Comparison of ENCODE assay signal across 32 cellular contexts in genomic region chr4:38354421-38354820, GRCh38.
DNase-seq lines count a peak whose midpoint lies in the region; ATAC-seq, FAIRE-seq and TF ChIP-seq lines count a peak whose summit lies in the region.
"Had no signal": no experiment of that assay in that cellular context is flagged by ENCODE, and none has a peak within 500 bp of the region (broad histone marks: within the 10 kb centered on the region; RNA-seq: fewer than 3 reads in every experiment).

No MANE protein-coding gene starts in this region.

- no peaks in the 10 kb centered on the region for H3K27me3 Mint-ChIP-seq in Calu3 (ENCODE audit: unreplicated experiment)
- H3K27me3 Mint-ChIP-seq: CD4-positive, alpha-beta memory T cell; CD4-positive, alpha-beta T cell had no signal

- no peaks in the 10 kb centered on the region for H3K36me3 Mint-ChIP-seq in Calu3 (ENCODE audit: insufficient read depth, unreplicated experiment)
- H3K36me3 Mint-ChIP-seq: CD14-positive monocyte; CD4-positive, CD25-positive, alpha-beta regulatory T cell; CD8-positive, alpha-beta T cell had no signal

- H3K4me2 ChIP-seq in K562 (ENCODE audit: insufficient read depth, low read length) = no peak overlapping the region
- H3K4me2 ChIP-seq: A549; BLaER1; BLaER1 treated with 17β-estradiol and CSF1 and Interleukin-3, amounts not matched to agents 10 nM and 100 nM had no signal

- no peak for TF ChIP-seq RAD21 in K562 (CRISPR knock-in tag; conservative IDR thresholded peaks at IDR 0.05 in 1 of 2, IDR thresholded peaks at IDR 0.05 in 1 of 2)

- DNase-seq in K562 (ENCODE audit: extremely low read depth in 1 of 4, low spot score in 3 of 4) (no peak), frontal cortex (ENCODE audit: low spot score in 2 of 2) (no peak), Calu3 (no peak)
- DNase-seq: 8988T; ACHN; AML-193; BE2C; C1 segment of cervical spinal cord; Caco-2; CD4-positive, alpha-beta memory T cell; CD4-positive, alpha-beta T cell; CD4-positive, CD25-positive, alpha-beta regulatory T cell; CD8-positive, alpha-beta memory T cell; CD8-positive, alpha-beta T cell; COR-L47; DMS 273 treated with DMSO at 0.1 percent for 48 hours; DMS153; DMS53; DMS79; DMS79 treated with DMSO at 0.1 percent for 48 hours; DND-41; EL had no signal

- no peaks in the 10 kb centered on the region for H3K36me3 ChIP-seq in K562 (ENCODE audit: control insufficient read depth, insufficient read depth, low read length)
- H3K36me3 ChIP-seq: BE2C; BLaER1; BLaER1 treated with 17β-estradiol and CSF1 and Interleukin-3, amounts not matched to agents 10 nM and 100 nM had no signal

- H2AFZ ChIP-seq in K562 (ENCODE audit: low read depth, low read length) = no peak overlapping the region

- intact Hi-C loops in K562 (cut with micrococcal nuclease) (no loop called here), Calu3 (cut with micrococcal nuclease; ENCODE audit: unreplicated experiment) (no loop called here)

- FAIRE-seq in K562 (lab: Jason Lieb, UNC) = peak; percentile 44
- peak; percentile 10 for FAIRE-seq in frontal cortex (lab: Jason Lieb, UNC)
- FAIRE-seq: A204.1, A549, D721Med had no signal

- H4K20me1 ChIP-seq in K562 (replicated peaks; ENCODE audit: control insufficient read depth, insufficient read depth, low read length) = no peaks in the 10 kb centered on the region
- H4K20me1 ChIP-seq: BLaER1; BLaER1 treated with 17β-estradiol and CSF1 and Interleukin-3, amounts not matched to agents 10 nM and 100 nM had no signal

- H3K27ac ChIP-seq in K562 (ENCODE audit: extremely low read depth, low read depth, low read length) = no peak overlapping the region
- H3K27ac ChIP-seq: 22Rv1; A549; BLaER1; BLaER1 treated with 17β-estradiol and CSF1 and Interleukin-3, amounts not matched to agents 10 nM and 100 nM; C4-2B had no signal

- CTCF ChIA-PET in K562 (lab: Yijun Ruan, JAX; ENCODE audit: low intra/inter-chr PET ratio) = no interaction called here
- CTCF ChIA-PET in Calu3 (lab: Charles Lee) = no interaction called here

- no peaks in the 10 kb centered on the region for H3K79me2 ChIP-seq in K562 (ENCODE audit: control insufficient read depth, insufficient read depth, low read length)

- no peak overlapping the region for H3K27ac Mint-ChIP-seq in Calu3 (ENCODE audit: unreplicated experiment)
- H3K27ac Mint-ChIP-seq: B cell; CD14-positive monocyte; CD4-positive, alpha-beta memory T cell; CD4-positive, alpha-beta T cell; CD8-positive, alpha-beta memory T cell; CD8-positive, alpha-beta T cell had no signal

- peaks cover 7% of the 10 kb centered on the region for H3K9me3 Mint-ChIP-seq in Calu3 (ENCODE audit: low read depth, unreplicated experiment)

- no peak for TF ChIP-seq EP300 in K562 (IDR thresholded peaks at IDR 0.05; ENCODE audit: low read length)

- in situ Hi-C loops in K562 (cut with MboI) = no loop called here

- no peaks in the 10 kb centered on the region for H3K4me1 ChIP-seq in K562 (replicated peaks in 1 of 2; ENCODE audit: control insufficient read depth in 2 of 2, insufficient read depth in 2 of 2, low read length in 2 of 2)
- H3K4me1 ChIP-seq: A549; BE2C; BLaER1; BLaER1 treated with 17β-estradiol and CSF1 and Interleukin-3, amounts not matched to agents 10 nM and 100 nM; Caco-2 had no signal

- no peak for TF ChIP-seq CTCF in K562 (IDR thresholded peaks at IDR 0.05 in 2 of 3, conservative IDR thresholded peaks at IDR 0.05 in 1 of 3; ENCODE audit: insufficient read depth in 2 of 3, low read depth in 1 of 3, low read length in 3 of 3)
- TF ChIP-seq CTCF in Calu3 (IDR thresholded peaks at IDR 0.05; ENCODE audit: unreplicated experiment) = no peak

- no TSS peak for BruUV-seq in K562 (replicated peaks; lab: Mats Ljungman, UMichigan)
- BruUV-seq in Calu3 (replicated peaks; lab: Mats Ljungman, UMichigan) = no TSS peak

- H3K4me3 Mint-ChIP-seq in Calu3 (ENCODE audit: low read depth, unreplicated experiment) = no peak overlapping the region
- H3K4me3 Mint-ChIP-seq: B cell; CD14-positive monocyte; CD4-positive, alpha-beta memory T cell; CD4-positive, alpha-beta T cell; CD4-positive, CD25-positive, alpha-beta regulatory T cell; CD8-positive, alpha-beta memory T cell; CD8-positive, alpha-beta T cell had no signal

- H3K9me1 ChIP-seq in K562 (ENCODE audit: control insufficient read depth, insufficient read depth, low read length) = no peaks in the 10 kb centered on the region

- no peaks in the 10 kb centered on the region for H3K9me3 ChIP-seq in K562 (replicated peaks; ENCODE audit: control insufficient read depth, insufficient read depth, low read depth, low read length)
- H3K9me3 ChIP-seq: BE2C, Caco-2 had no signal

- TF ChIP-seq POLR2A in K562 (conservative IDR thresholded peaks at IDR 0.05) = no peak

- no peaks in the 10 kb centered on the region for H3K27me3 ChIP-seq in K562 (ENCODE audit: control insufficient read depth in 2 of 2, insufficient read depth in 2 of 2, low read length in 2 of 2)
- H3K27me3 ChIP-seq: BE2C; BLaER1; BLaER1 treated with 17β-estradiol and CSF1 and Interleukin-3, amounts not matched to agents 10 nM and 100 nM had no signal

- POLR2A ChIA-PET in K562 (lab: Yijun Ruan, JAX) = no interaction called here

- peaks cover 8% of the 10 kb centered on the region for H3K4me1 Mint-ChIP-seq in Calu3 (ENCODE audit: low read depth, unreplicated experiment)
- H3K4me1 Mint-ChIP-seq: B cell; CD14-positive monocyte; CD8-positive, alpha-beta memory T cell had no signal

- 30% methylated on average over 1 of the region's 1 CpG for WGBS in K562 (ENCODE audit: insufficient coverage, low coverage, missing lambda C conversion rate)

- no peak for ATAC-seq in K562
- no peak for ATAC-seq in GM21528 (IDR thresholded peaks at IDR 0.05; ENCODE audit: low FRiP score, unreplicated experiment)
- ATAC-seq: A549; CD8-positive, alpha-beta T cell had no signal

- H3K9ac ChIP-seq in K562 (ENCODE audit: insufficient read depth in 1 of 2, low read depth in 2 of 2, low read length in 2 of 2) = no peak overlapping the region
- H3K9ac ChIP-seq: BLaER1; BLaER1 treated with 17β-estradiol and CSF1 and Interleukin-3, amounts not matched to agents 10 nM and 100 nM had no signal

- no peak overlapping the region for H3K4me3 ChIP-seq in K562
- H3K4me3 ChIP-seq: A549; BLaER1; BLaER1 treated with 17β-estradiol and CSF1 and Interleukin-3, amounts not matched to agents 10 nM and 100 nM had no signal

TF ChIP-seq in K562, 482 proteins besides CTCF, POLR2A, EP300 and RAD21:
- TF ChIP-seq AFF1 (IDR thresholded peaks at IDR 0.05; ENCODE audit: low read depth in 1 of 2, partially characterized antibody in 2 of 2) (peak in 1 of 2 experiments; percentile 97), HNRNPK (IDR thresholded peaks at IDR 0.05; ENCODE audit: low read depth, low read length, poor library complexity, severe bottlenecking) (no peak)
